9 cellular contexts compared by ENCODE assay signal in genomic region chr22:25085930-25086901, GRCh38.
DNase-seq lines count a peak whose midpoint lies in the region; ATAC-seq and TF ChIP-seq lines count a peak whose summit lies in the region.
"Had no signal": no experiment of that assay in that cellular context is flagged by ENCODE, and none has a peak within 500 bp of the region (broad histone marks: within the 10 kb centered on the region; RNA-seq: fewer than 3 reads in every experiment).

No MANE protein-coding gene starts in this region.

- no peak for DNase-seq in activated naive CD8-positive, alpha-beta T cell treated with anti-CD3 and anti-CD28 coated beads for 36 hours
- DNase-seq in ovary (peak in 3 of 5 donors; percentile 36 to 51 (median 37)), NOMO-1 (lab: John Stamatoyannopoulos, UW; ENCODE audit: unreplicated experiment in 2 of 2) (no peak), T-helper 9 cell (no peak), epidermal melanocyte (ENCODE audit: insufficient read length, low spot score) (no peak)

- no peaks in the 10 kb centered on the region for H3K9me3 ChIP-seq in ovary
- H3K9me3 ChIP-seq: Peyer's patch had no signal

- WGBS in ovary, 3 donors = 38 to 46% (median 38%) methylated on average over 14 of the region's 14 CpGs

- no peaks in the 10 kb centered on the region for H3K27me3 ChIP-seq in ovary
- H3K27me3 ChIP-seq: Peyer's patch had no signal

- H3K4me1 ChIP-seq in ovary (ENCODE audit: insufficient read depth) = peaks cover 5% of the 10 kb centered on the region

- TF ChIP-seq POLR2A in ovary (IDR thresholded peaks at IDR 0.05) = no peak

- peak overlapping the region; percentile 18 for H3K4me3 Mint-ChIP-seq in activated naive CD8-positive, alpha-beta T cell treated with anti-CD3 and anti-CD28 coated beads for 36 hours

- H3K4me1 Mint-ChIP-seq in activated naive CD8-positive, alpha-beta T cell treated with anti-CD3 and anti-CD28 coated beads for 36 hours = peaks cover 40% of the 10 kb centered on the region

- H3K27ac ChIP-seq in ovary = no peak overlapping the region

- peak overlapping the region; percentile 71 for H3K27ac Mint-ChIP-seq in activated naive CD8-positive, alpha-beta T cell treated with anti-CD3 and anti-CD28 coated beads for 36 hours

- no peak for TF ChIP-seq CTCF in ovary (IDR thresholded peaks at IDR 0.05)

- H3K9me3 Mint-ChIP-seq in activated naive CD8-positive, alpha-beta T cell treated with anti-CD3 and anti-CD28 coated beads for 36 hours = peaks cover 1% of the 10 kb centered on the region

- TF ChIP-seq EP300 in ovary (IDR thresholded peaks at IDR 0.05) = no peak

- no peaks in the 10 kb centered on the region for H3K36me3 ChIP-seq in ovary
- H3K36me3 ChIP-seq: Peyer's patch had no signal

- no peaks in the 10 kb centered on the region for H3K27me3 Mint-ChIP-seq in activated naive CD8-positive, alpha-beta T cell treated with anti-CD3 and anti-CD28 coated beads for 36 hours

- H3K4me3 ChIP-seq in ovary = no peak overlapping the region
- H3K4me3 ChIP-seq: Peyer's patch had no signal

- intact Hi-C loops in ovary (cut with DNase I) = no loop called here

- ATAC-seq in GM19035 (IDR thresholded peaks at IDR 0.05; ENCODE audit: unreplicated experiment) = peak; percentile 75
- peak; percentile 83 for ATAC-seq in HG02981 (IDR thresholded peaks at IDR 0.05; ENCODE audit: unreplicated experiment)
- no peak for ATAC-seq in GM21528 (IDR thresholded peaks at IDR 0.05; ENCODE audit: low FRiP score, unreplicated experiment)

- peaks cover 15% of the 10 kb centered on the region for H3K36me3 Mint-ChIP-seq in activated naive CD8-positive, alpha-beta T cell treated with anti-CD3 and anti-CD28 coated beads for 36 hours

Comparison
In these comparisons a context has a peak if more than half of its experiments do, and no peak if none do; other contexts are left out.
1. DNase-seq: peak in ovary (3 of 5); none in activated naive CD8-positive, alpha-beta T cell treated with anti-CD3 and anti-CD28 coated beads for 36 hours (single experiment), NOMO-1 (0 of 2), T-helper 9 cell (single experiment) and epidermal melanocyte (single experiment).